In the genomic region with DNA sequence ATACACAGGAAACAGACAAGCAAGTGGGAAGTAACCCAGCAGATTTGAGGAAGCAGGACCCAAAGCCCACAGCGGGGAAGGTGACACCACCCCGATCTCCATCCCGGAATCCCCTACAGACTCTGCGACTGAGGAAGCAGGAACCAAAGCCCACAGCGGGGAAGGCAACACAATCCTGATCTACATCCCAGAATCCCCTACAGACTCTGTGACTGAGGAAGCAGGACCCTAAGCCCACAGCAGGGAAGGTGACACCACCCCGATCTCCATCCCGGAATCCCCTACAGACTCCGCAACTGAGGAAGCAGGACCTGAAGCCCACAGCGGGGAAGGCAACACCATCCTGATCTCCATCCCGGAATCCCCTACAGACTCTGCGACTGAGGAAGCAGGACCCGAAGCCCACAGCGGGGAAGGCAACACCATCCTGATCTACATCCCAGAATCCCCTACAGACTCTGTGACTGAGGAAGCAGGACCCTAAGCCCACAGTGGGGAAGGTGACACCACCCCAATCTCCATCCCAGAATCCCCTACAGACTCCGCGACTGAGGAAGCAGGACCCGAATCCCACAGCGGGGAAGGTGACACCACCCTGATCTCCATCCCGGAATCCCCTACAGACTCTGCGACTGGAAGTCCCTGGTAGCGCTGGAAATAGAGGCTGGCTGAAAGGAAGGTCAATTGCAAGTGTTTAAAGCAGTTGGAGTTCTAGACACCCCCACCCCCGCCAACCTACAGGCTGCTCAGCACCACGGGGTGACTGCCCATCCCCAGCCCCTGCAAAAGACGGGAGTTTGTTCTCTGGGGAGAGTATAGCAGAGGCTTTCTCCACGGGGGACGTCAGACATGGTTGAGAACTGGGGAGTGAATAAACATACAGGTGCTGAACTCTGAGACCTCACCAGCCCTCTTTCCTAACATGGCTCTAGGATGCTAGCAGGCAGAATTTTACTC, we compare ENCODE assay signal across 1 cellular context.
TF ChIP-seq lines count a peak whose summit lies in the region.

No MANE protein-coding gene starts in this region.

TF ChIP-seq in H1, 55 proteins besides CTCF, POLR2A, EP300 and RAD21:
- TF ChIP-seq RFX5 (IDR thresholded peaks at IDR 0.05; ENCODE audit: borderline replicate concordance, low read depth, low read length) (no peak), SIX5 (IDR thresholded peaks at IDR 0.05; ENCODE audit: low read depth, low read length) (no peak), TCF12 (IDR thresholded peaks at IDR 0.05; ENCODE audit: low read depth, low read length) (no peak), GTF2F1 (IDR thresholded peaks at IDR 0.05; ENCODE audit: borderline replicate concordance, low read depth, low read length) (no peak), GABPA (IDR thresholded peaks at IDR 0.05; ENCODE audit: borderline replicate concordance, insufficient read depth, low read length) (no peak), KDM1A (IDR thresholded peaks at IDR 0.05; ENCODE audit: borderline replicate concordance, low read length) (no peak), KDM4A (IDR thresholded peaks at IDR 0.05; ENCODE audit: low read depth, low read length, severe bottlenecking) (no peak), ZNF274 (IDR thresholded peaks at IDR 0.05; ENCODE audit: borderline replicate concordance, extremely low read depth, low read length) (no peak), JUN (IDR thresholded peaks at IDR 0.05; ENCODE audit: low read depth, low read length) (no peak), RNF2 (IDR thresholded peaks at IDR 0.05; ENCODE audit: borderline replicate concordance, low read depth, low read length, missing control alignments, poor library complexity, severe bottlenecking) (no peak), HDAC2 (IDR thresholded peaks at IDR 0.05; ENCODE audit: borderline replicate concordance in 1 of 2, low read depth in 2 of 2, low read length in 2 of 2) (no peak), ATF2 (IDR thresholded peaks at IDR 0.05; ENCODE audit: low read length) (no peak), SIRT6 (IDR thresholded peaks at IDR 0.05; ENCODE audit: low read length) (no peak), TEAD4 (IDR thresholded peaks at IDR 0.05; ENCODE audit: low read depth, low read length) (no peak), MAFK (IDR thresholded peaks at IDR 0.05; ENCODE audit: low read depth, low read length) (no peak), CBX8 (IDR thresholded peaks at IDR 0.05; ENCODE audit: borderline replicate concordance, low read depth, low read length) (no peak)
- TF ChIP-seq, protein P1, sequence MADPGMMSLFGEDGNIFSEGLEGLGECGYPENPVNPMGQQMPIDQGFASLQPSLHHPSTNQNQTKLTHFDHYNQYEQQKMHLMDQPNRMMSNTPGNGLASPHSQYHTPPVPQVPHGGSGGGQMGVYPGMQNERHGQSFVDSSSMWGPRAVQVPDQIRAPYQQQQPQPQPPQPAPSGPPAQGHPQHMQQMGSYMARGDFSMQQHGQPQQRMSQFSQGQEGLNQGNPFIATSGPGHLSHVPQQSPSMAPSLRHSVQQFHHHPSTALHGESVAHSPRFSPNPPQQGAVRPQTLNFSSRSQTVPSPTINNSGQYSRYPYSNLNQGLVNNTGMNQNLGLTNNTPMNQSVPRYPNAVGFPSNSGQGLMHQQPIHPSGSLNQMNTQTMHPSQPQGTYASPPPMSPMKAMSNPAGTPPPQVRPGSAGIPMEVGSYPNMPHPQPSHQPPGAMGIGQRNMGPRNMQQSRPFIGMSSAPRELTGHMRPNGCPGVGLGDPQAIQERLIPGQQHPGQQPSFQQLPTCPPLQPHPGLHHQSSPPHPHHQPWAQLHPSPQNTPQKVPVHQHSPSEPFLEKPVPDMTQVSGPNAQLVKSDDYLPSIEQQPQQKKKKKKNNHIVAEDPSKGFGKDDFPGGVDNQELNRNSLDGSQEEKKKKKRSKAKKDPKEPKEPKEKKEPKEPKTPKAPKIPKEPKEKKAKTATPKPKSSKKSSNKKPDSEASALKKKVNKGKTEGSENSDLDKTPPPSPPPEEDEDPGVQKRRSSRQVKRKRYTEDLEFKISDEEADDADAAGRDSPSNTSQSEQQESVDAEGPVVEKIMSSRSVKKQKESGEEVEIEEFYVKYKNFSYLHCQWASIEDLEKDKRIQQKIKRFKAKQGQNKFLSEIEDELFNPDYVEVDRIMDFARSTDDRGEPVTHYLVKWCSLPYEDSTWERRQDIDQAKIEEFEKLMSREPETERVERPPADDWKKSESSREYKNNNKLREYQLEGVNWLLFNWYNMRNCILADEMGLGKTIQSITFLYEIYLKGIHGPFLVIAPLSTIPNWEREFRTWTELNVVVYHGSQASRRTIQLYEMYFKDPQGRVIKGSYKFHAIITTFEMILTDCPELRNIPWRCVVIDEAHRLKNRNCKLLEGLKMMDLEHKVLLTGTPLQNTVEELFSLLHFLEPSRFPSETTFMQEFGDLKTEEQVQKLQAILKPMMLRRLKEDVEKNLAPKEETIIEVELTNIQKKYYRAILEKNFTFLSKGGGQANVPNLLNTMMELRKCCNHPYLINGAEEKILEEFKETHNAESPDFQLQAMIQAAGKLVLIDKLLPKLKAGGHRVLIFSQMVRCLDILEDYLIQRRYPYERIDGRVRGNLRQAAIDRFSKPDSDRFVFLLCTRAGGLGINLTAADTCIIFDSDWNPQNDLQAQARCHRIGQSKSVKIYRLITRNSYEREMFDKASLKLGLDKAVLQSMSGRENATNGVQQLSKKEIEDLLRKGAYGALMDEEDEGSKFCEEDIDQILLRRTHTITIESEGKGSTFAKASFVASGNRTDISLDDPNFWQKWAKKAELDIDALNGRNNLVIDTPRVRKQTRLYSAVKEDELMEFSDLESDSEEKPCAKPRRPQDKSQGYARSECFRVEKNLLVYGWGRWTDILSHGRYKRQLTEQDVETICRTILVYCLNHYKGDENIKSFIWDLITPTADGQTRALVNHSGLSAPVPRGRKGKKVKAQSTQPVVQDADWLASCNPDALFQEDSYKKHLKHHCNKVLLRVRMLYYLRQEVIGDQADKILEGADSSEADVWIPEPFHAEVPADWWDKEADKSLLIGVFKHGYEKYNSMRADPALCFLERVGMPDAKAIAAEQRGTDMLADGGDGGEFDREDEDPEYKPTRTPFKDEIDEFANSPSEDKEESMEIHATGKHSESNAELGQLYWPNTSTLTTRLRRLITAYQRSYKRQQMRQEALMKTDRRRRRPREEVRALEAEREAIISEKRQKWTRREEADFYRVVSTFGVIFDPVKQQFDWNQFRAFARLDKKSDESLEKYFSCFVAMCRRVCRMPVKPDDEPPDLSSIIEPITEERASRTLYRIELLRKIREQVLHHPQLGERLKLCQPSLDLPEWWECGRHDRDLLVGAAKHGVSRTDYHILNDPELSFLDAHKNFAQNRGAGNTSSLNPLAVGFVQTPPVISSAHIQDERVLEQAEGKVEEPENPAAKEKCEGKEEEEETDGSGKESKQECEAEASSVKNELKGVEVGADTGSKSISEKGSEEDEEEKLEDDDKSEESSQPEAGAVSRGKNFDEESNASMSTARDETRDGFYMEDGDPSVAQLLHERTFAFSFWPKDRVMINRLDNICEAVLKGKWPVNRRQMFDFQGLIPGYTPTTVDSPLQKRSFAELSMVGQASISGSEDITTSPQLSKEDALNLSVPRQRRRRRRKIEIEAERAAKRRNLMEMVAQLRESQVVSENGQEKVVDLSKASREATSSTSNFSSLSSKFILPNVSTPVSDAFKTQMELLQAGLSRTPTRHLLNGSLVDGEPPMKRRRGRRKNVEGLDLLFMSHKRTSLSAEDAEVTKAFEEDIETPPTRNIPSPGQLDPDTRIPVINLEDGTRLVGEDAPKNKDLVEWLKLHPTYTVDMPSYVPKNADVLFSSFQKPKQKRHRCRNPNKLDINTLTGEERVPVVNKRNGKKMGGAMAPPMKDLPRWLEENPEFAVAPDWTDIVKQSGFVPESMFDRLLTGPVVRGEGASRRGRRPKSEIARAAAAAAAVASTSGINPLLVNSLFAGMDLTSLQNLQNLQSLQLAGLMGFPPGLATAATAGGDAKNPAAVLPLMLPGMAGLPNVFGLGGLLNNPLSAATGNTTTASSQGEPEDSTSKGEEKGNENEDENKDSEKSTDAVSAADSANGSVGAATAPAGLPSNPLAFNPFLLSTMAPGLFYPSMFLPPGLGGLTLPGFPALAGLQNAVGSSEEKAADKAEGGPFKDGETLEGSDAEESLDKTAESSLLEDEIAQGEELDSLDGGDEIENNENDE (IDR thresholded peaks at IDR 0.05; ENCODE audit: insufficient replicate concordance, low read length), result no peak
- TF ChIP-seq, protein P2, sequence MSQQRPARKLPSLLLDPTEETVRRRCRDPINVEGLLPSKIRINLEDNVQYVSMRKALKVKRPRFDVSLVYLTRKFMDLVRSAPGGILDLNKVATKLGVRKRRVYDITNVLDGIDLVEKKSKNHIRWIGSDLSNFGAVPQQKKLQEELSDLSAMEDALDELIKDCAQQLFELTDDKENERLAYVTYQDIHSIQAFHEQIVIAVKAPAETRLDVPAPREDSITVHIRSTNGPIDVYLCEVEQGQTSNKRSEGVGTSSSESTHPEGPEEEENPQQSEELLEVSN (IDR thresholded peaks at IDR 0.05), result no peak
